1 cellular context compared by ENCODE assay signal in the genomic region with DNA sequence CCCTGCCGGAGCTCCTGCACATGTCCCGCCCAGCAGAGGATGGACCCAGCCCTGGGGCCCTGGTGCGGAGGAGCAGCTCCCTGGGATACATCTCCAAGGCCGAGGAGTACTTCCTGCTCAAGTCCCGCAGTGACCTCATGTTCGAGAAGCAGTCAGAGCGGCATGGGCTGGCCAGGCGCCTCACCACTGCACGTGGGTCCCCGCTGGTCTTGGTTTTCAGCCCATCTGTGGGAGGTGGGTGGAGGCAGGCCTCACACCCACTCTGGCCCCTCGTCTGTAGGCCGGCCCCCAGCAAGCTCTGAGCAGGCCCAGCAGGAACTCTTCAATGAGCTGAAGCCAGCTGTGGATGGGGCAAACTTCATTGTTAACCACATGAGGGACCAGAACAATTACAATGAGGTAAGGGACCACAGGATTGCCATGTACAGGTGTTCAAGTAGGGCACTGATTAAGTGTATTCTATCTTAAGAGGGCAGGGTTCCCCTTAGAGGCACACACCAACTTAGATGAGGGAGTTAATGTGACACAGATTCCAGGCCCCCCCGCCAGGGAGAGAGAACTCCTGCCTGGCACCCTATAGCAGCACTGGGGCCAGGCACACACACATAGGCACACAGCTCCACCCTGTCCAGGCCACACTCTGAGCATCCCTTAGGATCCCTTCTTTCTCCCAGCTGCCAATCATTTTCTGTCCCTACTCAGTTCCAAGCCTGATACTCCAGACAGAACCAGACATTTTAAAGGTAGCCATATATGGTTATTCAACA.
TF ChIP-seq lines count a peak whose summit lies in the region.

No MANE protein-coding gene starts in this region.

TF ChIP-seq in IMR-90, 13 proteins besides CTCF, POLR2A, EP300 and RAD21:
- TF ChIP-seq ELK1 (IDR thresholded peaks at IDR 0.05; ENCODE audit: borderline replicate concordance, low read depth, low read length) (no peak), FOS (IDR thresholded peaks at IDR 0.05; ENCODE audit: low read depth, low read length) (no peak), NFE2L2 (IDR thresholded peaks at IDR 0.05; ENCODE audit: low read depth, low read length) (no peak), SMC3 (IDR thresholded peaks at IDR 0.05; ENCODE audit: low read depth, low read length) (no peak), CHD1 (IDR thresholded peaks at IDR 0.05; ENCODE audit: low read depth, low read length) (no peak), USF2 (IDR thresholded peaks at IDR 0.05; ENCODE audit: low read depth, low read length) (no peak)
